15 cellular contexts compared by ENCODE assay signal in the genomic region with DNA sequence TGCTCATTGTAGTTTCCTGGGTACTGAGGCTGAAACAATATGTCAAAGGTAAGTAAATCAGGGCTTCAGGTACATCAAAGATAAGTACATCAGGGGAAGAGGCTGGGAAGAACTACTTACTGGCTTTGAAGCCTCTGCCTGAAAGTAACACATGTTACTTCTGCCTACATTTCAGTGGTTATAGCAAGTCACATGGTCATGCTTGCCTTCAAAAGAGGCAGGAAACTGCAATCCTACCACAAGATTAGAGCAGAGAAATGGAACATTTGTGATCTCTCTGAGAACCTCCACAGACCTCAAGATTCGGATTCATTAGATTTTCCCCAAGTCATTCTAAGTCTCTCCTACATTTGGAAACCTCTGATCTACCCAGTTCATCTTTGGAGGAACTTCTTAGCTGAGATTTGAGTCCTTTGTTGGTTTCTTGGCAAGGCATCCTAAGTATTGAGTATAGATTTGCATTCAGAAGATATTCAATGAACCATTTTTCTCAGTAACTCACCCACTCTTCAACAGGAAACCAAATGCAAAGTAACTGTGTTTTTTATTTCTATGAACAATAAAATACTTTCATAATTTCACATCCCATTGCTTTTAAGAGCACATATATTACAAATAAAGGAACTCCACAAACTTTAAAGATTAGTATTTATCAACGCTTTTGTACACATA. TPM values are rescaled to one million over a fixed set of nuclear protein-coding genes. Genes with fewer than 3 reads are reported as not detected.
A peak's percentile ranks its signal among the peaks of the same experiment; 100 is the strongest.
DNase-seq lines count a peak whose midpoint lies in the region; ATAC-seq and TF ChIP-seq lines count a peak whose summit lies in the region.
"Had no signal": no experiment of that assay in that cellular context is flagged by ENCODE, and none has a peak within 500 bp of the region (broad histone marks: within the 10 kb centered on the region; RNA-seq: fewer than 3 reads in every experiment).

No MANE protein-coding gene starts in this region.

- H3K9me3 Mint-ChIP-seq in activated CD4-positive, alpha-beta T cell treated with anti-CD3 and anti-CD28 coated beads for 36 hours (ENCODE audit: low read depth) = peaks cover 10% of the 10 kb centered on the region
- H3K9me3 Mint-ChIP-seq: nephron had no signal

- H3K4me1 ChIP-seq in mucosa of descending colon (ENCODE audit: low read depth) (no peaks in the 10 kb centered on the region), gastroesophageal sphincter (no peaks in the 10 kb centered on the region)

- no peaks in the 10 kb centered on the region for H3K27me3 Mint-ChIP-seq in activated CD4-positive, alpha-beta T cell treated with anti-CD3 and anti-CD28 coated beads for 36 hours

- no peak for TF ChIP-seq POLR2A in gastroesophageal sphincter (IDR thresholded peaks at IDR 0.05)

- H3K36me3 ChIP-seq in mucosa of descending colon (ENCODE audit: low read depth) = no peaks in the 10 kb centered on the region
- H3K36me3 ChIP-seq in gastroesophageal sphincter = peaks cover 0 to 2% of the 10 kb centered on the region in 2 donors

- 83 to 92% methylated on average over 2 of the region's 2 CpGs for WGBS in gastroesophageal sphincter (ENCODE audit: low coverage in 1 of 2), 2 donors

- H3K4me3 ChIP-seq in mucosa of descending colon (no peak overlapping the region), gastroesophageal sphincter (no peak overlapping the region)
- H3K4me3 ChIP-seq: dorsolateral prefrontal cortex had no signal

- H3K4me3 Mint-ChIP-seq in activated CD4-positive, alpha-beta T cell treated with anti-CD3 and anti-CD28 coated beads for 36 hours = no peak overlapping the region
- H3K4me3 Mint-ChIP-seq: nephron had no signal

- peaks cover 86% of the 10 kb centered on the region for H3K36me3 Mint-ChIP-seq in activated CD4-positive, alpha-beta T cell treated with anti-CD3 and anti-CD28 coated beads for 36 hours (ENCODE audit: low read depth)

- intact Hi-C loops in activated CD4-positive, alpha-beta T cell treated with anti-CD3 and anti-CD28 coated beads for 36 hours (cut with DNase I, micrococcal nuclease) = no loop called here
- intact Hi-C loops in mucosa of descending colon (cut with DNase I, micrococcal nuclease) = no loop called here

- DNase-seq in activated CD4-positive, alpha-beta T cell treated with anti-CD3 and anti-CD28 coated beads for 36 hours = no peak
- DNase-seq in activated CD4-positive, alpha-beta T cell treated with anti-CD3 and anti-CD28 coated beads for 48 hours = no peak
- DNase-seq in mucosa of descending colon (no peak), SKM-1 treated with dmso at 0.1 percent for 144 hours (lab: John Stamatoyannopoulos, UW; ENCODE audit: unreplicated experiment) (no peak), NCI-H526 treated with DMSO at 0.1 percent for 48 hours (lab: John Stamatoyannopoulos, UW) (no peak)
- DNase-seq: activated effector memory CD4-positive, alpha-beta T cell treated with Interleukin-2 at 50 U/mL for 16 hours; dorsolateral prefrontal cortex; NCI-H1436 had no signal

- no peaks in the 10 kb centered on the region for H3K9me3 ChIP-seq in mucosa of descending colon
- H3K9me3 ChIP-seq in gastroesophageal sphincter = no peaks in the 10 kb centered on the region

- peaks cover 39% of the 10 kb centered on the region for H3K4me1 Mint-ChIP-seq in activated CD4-positive, alpha-beta T cell treated with anti-CD3 and anti-CD28 coated beads for 36 hours

- H3K27me3 ChIP-seq in gastroesophageal sphincter = no peaks in the 10 kb centered on the region
- H3K27me3 ChIP-seq: dorsolateral prefrontal cortex had no signal

- ATAC-seq in activated CD4-positive, alpha-beta T cell treated with anti-CD3 and anti-CD28 coated beads for 36 hours = peak; percentile 80
- ATAC-seq in GM21529 (IDR thresholded peaks at IDR 0.05; ENCODE audit: unreplicated experiment) (peak; percentile 79), HG03469 (IDR thresholded peaks at IDR 0.05; ENCODE audit: unreplicated experiment) (peak; percentile 76), mucosa of descending colon (peak; percentile 29), gastroesophageal sphincter (no peak)

- no peak overlapping the region for H3K27ac ChIP-seq in gastroesophageal sphincter
- H3K27ac ChIP-seq: dorsolateral prefrontal cortex had no signal

- CTCF ChIA-PET in activated CD4-positive, alpha-beta T cell treated with anti-CD3 and anti-CD28 coated beads for 36 hours (lab: Charles Lee) = interaction anchor here (1.1 to 2.7 kb wide), 3 partner anchors 11 to 24 kb away, joined by 4 to 19 read pairs (median 4); no protein-coding TSS in a partner anchor

- H3K27ac Mint-ChIP-seq in activated CD4-positive, alpha-beta T cell treated with anti-CD3 and anti-CD28 coated beads for 36 hours = peak overlapping the region; percentile 85
- H3K27ac Mint-ChIP-seq: nephron had no signal

- TF ChIP-seq EP300 in gastroesophageal sphincter (IDR thresholded peaks at IDR 0.05) = no peak

- POLR2A ChIA-PET in activated CD4-positive, alpha-beta T cell treated with anti-CD3 and anti-CD28 coated beads for 36 hours (lab: Charles Lee) = no interaction called here

- TF ChIP-seq CTCF in mucosa of descending colon (IDR thresholded peaks at IDR 0.05) (no peak), gastroesophageal sphincter (IDR thresholded peaks at IDR 0.05) (no peak)

RNA-seq across cellular contexts. Expression of gene CCDC195, which starts 48.5 kb away (rescaled TPM):
- not detected for total RNA-seq in activated CD4-positive, alpha-beta T cell treated with anti-CD3 and anti-CD28 coated beads for 36 hours
- total RNA-seq in mucosa of descending colon (not detected), gastroesophageal sphincter (not detected)
- total RNA-seq: A172, dorsolateral prefrontal cortex, SK-MEL-5, ureter had no signal
